In the genomic region with DNA sequence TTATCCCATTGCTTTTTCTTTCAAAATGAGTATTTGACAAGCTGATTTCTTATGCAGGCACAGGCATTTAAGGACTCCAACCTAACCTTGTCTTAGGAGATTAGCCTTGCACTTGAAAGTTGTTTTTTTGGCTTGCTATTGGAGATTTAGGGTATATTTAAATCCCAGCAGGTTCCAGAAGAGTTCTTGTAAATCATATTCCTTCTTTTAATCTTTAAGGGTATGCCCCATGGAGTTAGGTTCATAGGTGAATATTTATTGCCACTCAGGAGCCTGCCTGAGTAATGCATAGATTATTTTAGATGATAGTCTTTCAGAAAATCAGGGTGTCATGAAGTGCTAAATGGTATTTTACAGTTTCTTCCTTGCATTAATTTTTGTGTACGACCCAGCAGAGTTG, we compare ENCODE assay signal across 20 cellular contexts.
"Had no signal": no experiment of that assay in that cellular context is flagged by ENCODE, and none has a peak within 500 bp of the region (broad histone marks: within the 10 kb centered on the region; RNA-seq: fewer than 3 reads in every experiment).

No MANE protein-coding gene starts in this region.

- H3K9me3 ChIP-seq: SK-N-SH had no signal

- DNase-seq: IMR-90, Karpas-422, KG1, MM.1S, NCI-H1105, NCI-H1417, NCI-H1436 treated with DMSO at 0.1 percent for 48 hours, NCI-H1694, NCI-H187 treated with DMSO at 0.1 percent for 48 hours, NCI-H2029 treated with DMSO at 0.1 percent for 48 hours, NCI-H2171 treated with DMSO at 0.1 percent for 48 hours, NCI-H226, NCI-H446, NCI-H510A, NCI-H524 treated with DMSO at 0.1 percent for 48 hours, NCI-H69, NCI-H774, RPMI8226, SHP77, SK-N-SH had no signal
